In genomic region chr16:75263963-75264445, GRCh38 we compare ENCODE assay signal across 10 cellular contexts. TPM values are rescaled to one million over a fixed set of nuclear protein-coding genes. Genes with fewer than 3 reads are reported as not detected.
DNase-seq lines count a peak whose midpoint lies in the region; ATAC-seq and TF ChIP-seq lines count a peak whose summit lies in the region.
"Had no signal": no experiment of that assay in that cellular context is flagged by ENCODE, and none has a peak within 500 bp of the region (broad histone marks: within the 10 kb centered on the region; RNA-seq: fewer than 3 reads in every experiment).

No MANE protein-coding gene starts in this region.

- H3K4me3 ChIP-seq in endodermal cell (ENCODE audit: low read length): peak overlapping the region; percentile 89

- H3K4me1 ChIP-seq in endodermal cell (ENCODE audit: control insufficient read depth, insufficient read depth, low read length): peaks cover 14% of the 10 kb centered on the region

- no peak overlapping the region for H3K9ac ChIP-seq in endodermal cell (ENCODE audit: extremely low read depth, low read length, poor library complexity, severe bottlenecking)

- peaks cover 33% of the 10 kb centered on the region for H3K4me1 Mint-ChIP-seq in endodermal cell
- peaks cover 0 to 13% of the 10 kb centered on the region in 2 donors for H3K4me1 Mint-ChIP-seq in natural killer cell

- ATAC-seq in natural killer cell: no peak
- ATAC-seq in GM21528 (IDR thresholded peaks at IDR 0.05; ENCODE audit: low FRiP score, unreplicated experiment): no peak
- ATAC-seq in GM21619 (IDR thresholded peaks at IDR 0.05; ENCODE audit: unreplicated experiment): no peak

- WGBS in endodermal cell (ENCODE audit: insufficient coverage in 1 of 2, insufficient read length in 1 of 2), 2 experiments: 76 to 89% methylated on average over 5 to 8 of the region's 8 CpGs

- H3K27ac Mint-ChIP-seq in endodermal cell (peak overlapping the region; percentile 44), natural killer cell (no peak overlapping the region)

- intact Hi-C loops in natural killer cell (cut with micrococcal nuclease): no loop called here

- H3K4me3 Mint-ChIP-seq in endodermal cell (peak overlapping the region; percentile 73), natural killer cell (peak overlapping the region; percentile 68)

- TF ChIP-seq CTCF in endodermal cell (conservative IDR thresholded peaks at IDR 0.05) (no peak), natural killer cell (IDR thresholded peaks at IDR 0.05) (no peak)

- H3K27me3 ChIP-seq in endodermal cell (ENCODE audit: control insufficient read depth, insufficient read depth, low read length, poor library complexity, severe bottlenecking): no peaks in the 10 kb centered on the region

- H3K9me3 Mint-ChIP-seq in endodermal cell (no peaks in the 10 kb centered on the region), natural killer cell (no peaks in the 10 kb centered on the region)

- H3K27me3 Mint-ChIP-seq in endodermal cell (ENCODE audit: insufficient read depth) (no peaks in the 10 kb centered on the region), natural killer cell (ENCODE audit: low read depth in 2 of 2) (peaks cover 45 to 52% of the 10 kb centered on the region in 2 donors)

- no peaks in the 10 kb centered on the region for H3K9me3 ChIP-seq in endodermal cell (ENCODE audit: control insufficient read depth, low read length)
- H3K9me3 ChIP-seq: neutrophil had no signal

- no peak overlapping the region for H3K27ac ChIP-seq in endodermal cell (ENCODE audit: low read depth, low read length)
- H3K27ac ChIP-seq: neutrophil had no signal

- peaks cover 3% of the 10 kb centered on the region for H3K36me3 Mint-ChIP-seq in endodermal cell (ENCODE audit: low read depth)
- no peaks in the 10 kb centered on the region for H3K36me3 Mint-ChIP-seq in natural killer cell

- peak; percentile 64 for DNase-seq in AG08395 (ENCODE audit: low spot score)
- peak; percentile 87 for DNase-seq in M059J (ENCODE audit: low read depth)
- no peak for DNase-seq in endodermal cell
- DNase-seq in natural killer cell: no peak
- no peak for DNase-seq in NOMO-1 (lab: John Stamatoyannopoulos, UW; ENCODE audit: unreplicated experiment in 2 of 2)
- no peak for DNase-seq in NOMO-1 treated with dmso at 0.1 percent for 144 hours (lab: John Stamatoyannopoulos, UW; ENCODE audit: unreplicated experiment)

- no peaks in the 10 kb centered on the region for H3K36me3 ChIP-seq in endodermal cell (ENCODE audit: control insufficient read depth, insufficient read depth, low read length)
- H3K36me3 ChIP-seq: neutrophil had no signal

RNA-seq across cellular contexts. Expression of gene BCAR1, which starts 12.6 kb away (rescaled TPM):
- 47.3 and 80.5 TPM in 2 replicates for total RNA-seq in M059J (2014; rRNA removed; shearing (Covaris generic))
- 10 to 100 TPM; 56.2 to 74.3 TPM for total RNA-seq in endodermal cell
- polyA plus RNA-seq in endodermal cell (2013, experiment 1 of 2): 38.6 TPM
- polyA plus RNA-seq in endodermal cell (2013, experiment 2 of 2): 33.2 TPM
- total RNA-seq in natural killer cell: not detected
- total RNA-seq: T-helper 1 cell treated with Interleukin-12 subunit alpha and Interleukin-12 subunit beta and Interleukin-4 antibody, amounts not matched to agents 30 ng/mL and 1 ng/mL, for 36 hours had no signal

RNA-seq across cellular contexts. Expression of gene CTRB1, which starts 45.2 kb away (rescaled TPM):
- not detected in 2 replicates for total RNA-seq in M059J (2014; rRNA removed; shearing (Covaris generic))
- total RNA-seq in endodermal cell: not detected
- polyA plus RNA-seq in endodermal cell (2013, experiment 1 of 2): not detected
- not detected for polyA plus RNA-seq in endodermal cell (2013, experiment 2 of 2)
- total RNA-seq in natural killer cell: not detected
- total RNA-seq: T-helper 1 cell treated with Interleukin-12 subunit alpha and Interleukin-12 subunit beta and Interleukin-4 antibody, amounts not matched to agents 30 ng/mL and 1 ng/mL, for 36 hours had no signal

RNA-seq across cellular contexts. Expression of gene CTRB2, which starts 57.0 kb away (rescaled TPM):
- not detected in 2 replicates for total RNA-seq in M059J (2014; rRNA removed; shearing (Covaris generic))
- not detected for total RNA-seq in endodermal cell
- polyA plus RNA-seq in endodermal cell (2013, experiment 1 of 2): not detected
- polyA plus RNA-seq in endodermal cell (2013, experiment 2 of 2): not detected
- not detected for total RNA-seq in natural killer cell
- total RNA-seq: T-helper 1 cell treated with Interleukin-12 subunit alpha and Interleukin-12 subunit beta and Interleukin-4 antibody, amounts not matched to agents 30 ng/mL and 1 ng/mL, for 36 hours had no signal

Comparison
In these comparisons a context has a peak if more than half of its experiments do, and no peak if none do; other contexts are left out.
1. DNase-seq: peak in AG08395 (single experiment) and M059J (single experiment); none in endodermal cell (single experiment), natural killer cell (single experiment), NOMO-1 (0 of 2) and NOMO-1 treated with dmso at 0.1 percent for 144 hours (single experiment).
2. RNA of gene BCAR1, which starts 12.6 kb away (total RNA-seq): 47.3 to 80.5 TPM in M059J and 56.2 to 74.3 TPM in endodermal cell; not detected in natural killer cell; every median in the first group is over 10 times any median in the second.